8 cellular contexts compared by ENCODE assay signal in genomic region chr3:8500208-8500961, GRCh38. TPM values are rescaled to one million over a fixed set of nuclear protein-coding genes. Genes with fewer than 3 reads are reported as not detected.
DNase-seq lines count a peak whose midpoint lies in the region; ATAC-seq and TF ChIP-seq lines count a peak whose summit lies in the region.

No MANE protein-coding gene starts in this region.

- peak overlapping the region in 1 of 2 donors; percentile 12 for H3K9ac ChIP-seq in liver (ENCODE audit: low read depth in 1 of 2, low read length in 2 of 2)

- H3K27ac ChIP-seq in caudate nucleus (ENCODE audit: low read depth, low read length) (peak overlapping the region; percentile 82), liver (ENCODE audit: low read depth in 1 of 2, low read length in 2 of 2) (peak overlapping the region; percentile 51 to 72)

- no peak for TF ChIP-seq CTCF in liver (IDR thresholded peaks at IDR 0.05; ENCODE audit: low read depth, low read length, missing input control)

- no peak for TF ChIP-seq RAD21 in liver (IDR thresholded peaks at IDR 0.05)

- WGBS in liver, result 44% methylated on average over 9 of the region's 9 CpGs

- no peak for ATAC-seq in HG03520 (IDR thresholded peaks at IDR 0.05; ENCODE audit: unreplicated experiment)

- DNase-seq in NCI-H2029 (lab: John Stamatoyannopoulos, UW), result peak; percentile 25
- DNase-seq in NCI-H2029 treated with DMSO at 0.1 percent for 48 hours (lab: John Stamatoyannopoulos, UW), result no peak
- peak in 43 of 61 donors; percentile 2 to 63 (median 30) for DNase-seq in caudate nucleus (lab: John Stamatoyannopoulos, UW)
- DNase-seq in superior temporal gyrus (ENCODE audit: extremely low spot score), result peak; percentile 84
- DNase-seq in activated CD4-positive, CD25-positive, alpha-beta regulatory T cell treated with anti-CD3 and anti-CD28 coated beads, Interleukin-2, amount 50 U/mL, for 72 hours, result no peak
- DNase-seq in NOMO-1 treated with DMSO at 0.1 percent for 48 hours (lab: John Stamatoyannopoulos, UW; ENCODE audit: unreplicated experiment), result no peak

- peaks cover 3 to 32% (median 16%) of the 10 kb centered on the region in 4 donors for H3K4me1 ChIP-seq in liver (ENCODE audit: control insufficient read depth in 4 of 4, insufficient read depth in 4 of 4, low read length in 3 of 4)

- peak overlapping the region in 1 of 3 donors; percentile 51 for H3K4me3 ChIP-seq in liver (ENCODE audit: low read depth in 1 of 3, low read length in 3 of 3)

- no peaks in the 10 kb centered on the region for H3K36me3 ChIP-seq in liver (ENCODE audit: control insufficient read depth in 4 of 4, insufficient read depth in 3 of 4, low read depth in 1 of 4, low read length in 3 of 4)

- no peaks in the 10 kb centered on the region for H3K27me3 ChIP-seq in liver (ENCODE audit: control insufficient read depth in 4 of 4, insufficient read depth in 4 of 4, low read length in 3 of 4)

- no peaks in the 10 kb centered on the region for H3K9me3 ChIP-seq in liver (ENCODE audit: control insufficient read depth in 4 of 4, low read length in 3 of 4)

TF ChIP-seq in liver, 16 proteins besides CTCF, POLR2A, EP300 and RAD21:
- no peak for TF ChIP-seq REST (IDR thresholded peaks at IDR 0.05)

RNA-seq across cellular contexts. Expression of gene LMCD1, which starts 1.2 kb away (rescaled TPM):
- total RNA-seq in liver, result 1 to 10 TPM; 5.2 to 8.3 TPM
- polyA plus RNA-seq in liver, result 1 to 10 TPM; 3.1 to 6.8 TPM

Comparison
In these comparisons a context has a peak if more than half of its experiments do, and no peak if none do; other contexts are left out.
1. DNase-seq: peak in NCI-H2029 (single experiment), caudate nucleus (43 of 61) and superior temporal gyrus (single experiment); none in NCI-H2029 treated with DMSO at 0.1 percent for 48 hours (single experiment), activated CD4-positive, CD25-positive, alpha-beta regulatory T cell treated with anti-CD3 and anti-CD28 coated beads, Interleukin-2, amount 50 U/mL, for 72 hours (single experiment) and NOMO-1 treated with DMSO at 0.1 percent for 48 hours (single experiment).